Comparison of ENCODE assay signal across 2 cellular contexts in genomic region chr2:172647439-172647838, GRCh38.
TF ChIP-seq lines count a peak whose summit lies in the region.

No MANE protein-coding gene starts in this region.

TF ChIP-seq in IMR-90, 13 proteins besides CTCF, POLR2A, EP300 and RAD21:
- 0 out of 2 replicates have a peak, but pooled peaks have one; percentile 7 for TF ChIP-seq FOS (IDR thresholded peaks at IDR 0.05; ENCODE audit: low read depth, low read length)
- peak; percentile 5; the same call in 1 of the 2 replicates for TF ChIP-seq BHLHE40 (IDR thresholded peaks at IDR 0.05; ENCODE audit: low read depth, low read length)
- no peak for TF ChIP-seq MXI1 (IDR thresholded peaks at IDR 0.05; ENCODE audit: borderline replicate concordance, low read depth, low read length)
- no peak for TF ChIP-seq RFX5 (IDR thresholded peaks at IDR 0.05; ENCODE audit: low read depth, low read length)
- TF ChIP-seq CEBPB (IDR thresholded peaks at IDR 0.05; ENCODE audit: low read depth, low read length) = peak; percentile 90

TF ChIP-seq in endothelial cell of umbilical vein, 7 proteins besides CTCF, POLR2A, EP300 and RAD21:
- TF ChIP-seq JUN (IDR thresholded peaks at IDR 0.05; ENCODE audit: borderline replicate concordance, insufficient read depth, insufficient read length, low read depth) = peak; percentile 30
- TF ChIP-seq MYC (IDR thresholded peaks at IDR 0.05; ENCODE audit: low read depth, low read length) = no peak
TF ChIP-seq in endothelial cell of umbilical vein: peak in this region for 1.
